In genomic region chr15:28097656-28098359, GRCh38 we compare ENCODE assay signal across 13 cellular contexts. TPM values are rescaled to one million over a fixed set of nuclear protein-coding genes. Genes with fewer than 3 reads are reported as not detected.
DNase-seq lines count a peak whose midpoint lies in the region; ATAC-seq and TF ChIP-seq lines count a peak whose summit lies in the region.
"Had no signal": no experiment of that assay in that cellular context is flagged by ENCODE, and none has a peak within 500 bp of the region (broad histone marks: within the 10 kb centered on the region; RNA-seq: fewer than 3 reads in every experiment).

No MANE protein-coding gene starts in this region.

- H3K9me3 Mint-ChIP-seq in activated naive CD4-positive, alpha-beta T cell treated with anti-CD3 and anti-CD28 coated beads for 36 hours, result no peaks in the 10 kb centered on the region
- H3K9me3 Mint-ChIP-seq in glutamatergic neuron (ENCODE audit: unreplicated experiment), result peaks cover 22% of the 10 kb centered on the region
- H3K9me3 Mint-ChIP-seq in stimulated activated memory B cell treated with anti-CD40 and anti-IgM and Interleukin-4, amounts not matched to agents 10 μg/mL and 1 μg/mL and 100 μg/mL, for 72 hours, result no peaks in the 10 kb centered on the region

- no peak for DNase-seq in activated naive CD4-positive, alpha-beta T cell treated with anti-CD3 and anti-CD28 coated beads for 36 hours
- no peak for DNase-seq in activated naive CD4-positive, alpha-beta T cell treated with Interleukin-2 at 50 U/mL for 16 hours
- DNase-seq in WERI-Rb-1 (no peak), glutamatergic neuron (no peak), epidermal melanocyte (ENCODE audit: insufficient read length, low spot score) (no peak), NCI-H345 (lab: John Stamatoyannopoulos, UW) (no peak)
- no peak for DNase-seq in effector CD8-positive, alpha-beta T cell (lab: John Stamatoyannopoulos, UW)
- DNase-seq: colonic mucosa; HCEC 1CT; midbrain; stimulated activated CD4-positive, alpha-beta T cell treated with anti-CD3 and anti-CD28 coated beads, Interleukin-4, amount 100 ng/mL, for 4 hours had no signal

- H3K27me3 Mint-ChIP-seq in activated naive CD4-positive, alpha-beta T cell treated with anti-CD3 and anti-CD28 coated beads for 36 hours (ENCODE audit: low read depth), result peaks cover 56% of the 10 kb centered on the region
- H3K27me3 Mint-ChIP-seq in glutamatergic neuron (ENCODE audit: unreplicated experiment), result peaks cover 31% of the 10 kb centered on the region
- H3K27me3 Mint-ChIP-seq in stimulated activated memory B cell treated with anti-CD40 and anti-IgM and Interleukin-4, amounts not matched to agents 10 μg/mL and 1 μg/mL and 100 μg/mL, for 72 hours, result peaks cover 59% of the 10 kb centered on the region

- H3K36me3 ChIP-seq in WERI-Rb-1, result no peaks in the 10 kb centered on the region
- H3K36me3 ChIP-seq: colonic mucosa had no signal

- H3K27me3 ChIP-seq in WERI-Rb-1 (ENCODE audit: insufficient read depth, low read depth, severe bottlenecking), result no peaks in the 10 kb centered on the region

- CTCF ChIA-PET in activated naive CD4-positive, alpha-beta T cell treated with anti-CD3 and anti-CD28 coated beads for 36 hours (lab: Charles Lee), result interaction anchor here (0.8 kb wide), 1 partner anchor 11 kb away, joined by 3 read pairs; no protein-coding TSS in a partner anchor

- H3K27ac Mint-ChIP-seq in activated naive CD4-positive, alpha-beta T cell treated with anti-CD3 and anti-CD28 coated beads for 36 hours, result no peak overlapping the region
- peak overlapping the region; percentile 79 for H3K27ac Mint-ChIP-seq in glutamatergic neuron (ENCODE audit: unreplicated experiment)
- no peak overlapping the region for H3K27ac Mint-ChIP-seq in stimulated activated memory B cell treated with anti-CD40 and anti-IgM and Interleukin-4, amounts not matched to agents 10 μg/mL and 1 μg/mL and 100 μg/mL, for 72 hours

- H3K9me3 ChIP-seq in WERI-Rb-1 (ENCODE audit: severe bottlenecking), result no peaks in the 10 kb centered on the region
- H3K9me3 ChIP-seq: colonic mucosa had no signal

- intact Hi-C loops in activated naive CD4-positive, alpha-beta T cell treated with anti-CD3 and anti-CD28 coated beads for 36 hours (cut with micrococcal nuclease), result no loop called here

- H3K4me3 ChIP-seq in WERI-Rb-1 (ENCODE audit: low read depth, low read length), result peak overlapping the region; percentile 64

- H3K4me1 Mint-ChIP-seq in activated naive CD4-positive, alpha-beta T cell treated with anti-CD3 and anti-CD28 coated beads for 36 hours (ENCODE audit: low read depth), result peaks cover 22% of the 10 kb centered on the region
- peaks cover 31% of the 10 kb centered on the region for H3K4me1 Mint-ChIP-seq in glutamatergic neuron (ENCODE audit: low read depth, unreplicated experiment)
- peaks cover 31% of the 10 kb centered on the region for H3K4me1 Mint-ChIP-seq in stimulated activated memory B cell treated with anti-CD40 and anti-IgM and Interleukin-4, amounts not matched to agents 10 μg/mL and 1 μg/mL and 100 μg/mL, for 72 hours

- H3K27ac ChIP-seq in WERI-Rb-1, result peak overlapping the region; percentile 72; the same call in 1 of the 2 replicates
- H3K27ac ChIP-seq: colonic mucosa had no signal

- ATAC-seq in stimulated activated memory B cell treated with anti-CD40 and anti-IgM and Interleukin-4, amounts not matched to agents 10 μg/mL and 1 μg/mL and 100 μg/mL, for 72 hours, result no peak
- ATAC-seq: activated CD4-positive, CD25-positive, alpha-beta regulatory T cell treated with anti-CD3 and anti-CD28 coated beads, Interleukin-2, amount 50 U/mL, for 24 hours had no signal

- no peaks in the 10 kb centered on the region for H3K36me3 Mint-ChIP-seq in activated naive CD4-positive, alpha-beta T cell treated with anti-CD3 and anti-CD28 coated beads for 36 hours (ENCODE audit: low read depth)
- no peaks in the 10 kb centered on the region for H3K36me3 Mint-ChIP-seq in glutamatergic neuron (ENCODE audit: unreplicated experiment)
- H3K36me3 Mint-ChIP-seq in stimulated activated memory B cell treated with anti-CD40 and anti-IgM and Interleukin-4, amounts not matched to agents 10 μg/mL and 1 μg/mL and 100 μg/mL, for 72 hours, result no peaks in the 10 kb centered on the region

- TF ChIP-seq CTCF in WERI-Rb-1 (IDR thresholded peaks at IDR 0.05; ENCODE audit: low read depth, low read length), result no peak
- TF ChIP-seq CTCF in glutamatergic neuron (IDR thresholded peaks at IDR 0.05; ENCODE audit: partially characterized antibody, unreplicated experiment), result no peak

- H3K4me3 Mint-ChIP-seq in activated naive CD4-positive, alpha-beta T cell treated with anti-CD3 and anti-CD28 coated beads for 36 hours, result peak overlapping the region; percentile 61
- H3K4me3 Mint-ChIP-seq in glutamatergic neuron (ENCODE audit: unreplicated experiment), result peak overlapping the region; percentile 83
- H3K4me3 Mint-ChIP-seq in stimulated activated memory B cell treated with anti-CD40 and anti-IgM and Interleukin-4, amounts not matched to agents 10 μg/mL and 1 μg/mL and 100 μg/mL, for 72 hours, result peak overlapping the region; percentile 16

RNA-seq across cellular contexts. Expression of gene OCA2, which starts 1.3 kb away (rescaled TPM):
- total RNA-seq in activated naive CD4-positive, alpha-beta T cell treated with anti-CD3 and anti-CD28 coated beads for 36 hours, result not detected
- total RNA-seq in glutamatergic neuron (ENCODE audit: unreplicated experiment), result 1.7 TPM

Comparison
In these comparisons a context has a peak if more than half of its experiments do, and no peak if none do; other contexts are left out.
1. H3K4me3 Mint-ChIP-seq: peak in every context shown above with its lines; median percentile 83 in glutamatergic neuron; 61 in activated naive CD4-positive, alpha-beta T cell treated with anti-CD3 and anti-CD28 coated beads for 36 hours; 16 in stimulated activated memory B cell treated with anti-CD40 and anti-IgM and Interleukin-4, amounts not matched to agents 10 μg/mL and 1 μg/mL and 100 μg/mL, for 72 hours.